In genomic region chr6:87724994-87725811, GRCh38 we compare ENCODE assay signal across 11 cellular contexts. TPM values are rescaled to one million over a fixed set of nuclear protein-coding genes. Genes with fewer than 3 reads are reported as not detected.
A peak's percentile ranks its signal among the peaks of the same experiment; 100 is the strongest.
DNase-seq lines count a peak whose midpoint lies in the region; ATAC-seq and TF ChIP-seq lines count a peak whose summit lies in the region.
"Had no signal": no experiment of that assay in that cellular context is flagged by ENCODE, and none has a peak within 500 bp of the region (broad histone marks: within the 10 kb centered on the region; RNA-seq: fewer than 3 reads in every experiment).

No MANE protein-coding gene starts in this region.

- H3K9ac ChIP-seq in IMR-90 (ENCODE audit: low read depth, low read length), result no peak overlapping the region
- H3K9ac ChIP-seq in skeletal muscle tissue (ENCODE audit: low read depth in 1 of 3, low read length in 3 of 3), result no peak overlapping the region

- peaks cover 18% of the 10 kb centered on the region for H3K4me1 ChIP-seq in IMR-90 (ENCODE audit: control insufficient read depth, insufficient read depth, low read length)
- H3K4me1 ChIP-seq in skeletal muscle tissue (ENCODE audit: control insufficient read depth in 3 of 3, insufficient read depth in 3 of 3, low read length in 3 of 3), result peaks cover 27 to 39% (median 38%) of the 10 kb centered on the region in 3 donors

- no peak overlapping the region for H3K14ac ChIP-seq in IMR-90 (replicated peaks; ENCODE audit: low read depth, low read length)

- peak overlapping the region; percentile 42; the same call in 1 of the 2 replicates for H4K5ac ChIP-seq in IMR-90 (ENCODE audit: low read depth, low read length)

- WGBS in IMR-90 (ENCODE audit: extremely low coverage in 2 of 2, insufficient read length in 1 of 2), 2 experiments, result no CpG with 5 or more reads among the region's 4 CpGs

- H3K18ac ChIP-seq in IMR-90 (ENCODE audit: low read depth, low read length), result no peak overlapping the region

- H4K20me1 ChIP-seq in IMR-90 (ENCODE audit: insufficient read depth, low read length), result no peaks in the 10 kb centered on the region

- in situ Hi-C loops in IMR-90 (cut with MboI; ENCODE audit: low sequenced_read_pairs), result no loop called here

- peak overlapping the region; percentile 53 for H2BK20ac ChIP-seq in IMR-90 (ENCODE audit: low read depth, low read length)

- H3K23ac ChIP-seq in IMR-90 (ENCODE audit: low read depth, low read length), result peak overlapping the region; percentile 1; the same call in 1 of the 2 replicates

- peak; percentile 64 for ATAC-seq in GM19025 (IDR thresholded peaks at IDR 0.05; ENCODE audit: low read depth, unreplicated experiment)
- ATAC-seq in HG02610 (IDR thresholded peaks at IDR 0.05; ENCODE audit: unreplicated experiment), result peak; percentile 79
- ATAC-seq in IMR-90 (ENCODE audit: low read depth), result no peak
- ATAC-seq: Panc1 had no signal

- H3K56ac ChIP-seq in IMR-90 (ENCODE audit: extremely low read depth, insufficient read depth, low read length), result no peak overlapping the region

- TF ChIP-seq POLR2A in IMR-90 (IDR thresholded peaks at IDR 0.05; ENCODE audit: low read depth, low read length), result no peak

- H3K4ac ChIP-seq in IMR-90 (ENCODE audit: low read depth, low read length), result peak overlapping the region; percentile 41

- no peak overlapping the region for H2BK5ac ChIP-seq in IMR-90 (ENCODE audit: low read depth, low read length, poor library complexity, severe bottlenecking)

- H3K27me3 ChIP-seq in IMR-90 (ENCODE audit: control insufficient read depth, insufficient read depth, low read length) (no peaks in the 10 kb centered on the region), skeletal muscle tissue (ENCODE audit: control insufficient read depth in 3 of 3, insufficient read depth in 3 of 3, low read length in 3 of 3) (no peaks in the 10 kb centered on the region)

- H3K4me2 ChIP-seq in IMR-90 (ENCODE audit: low read depth, low read length), result no peak overlapping the region

- no peak overlapping the region; a peak in 1 of 4 replicates for H4K8ac ChIP-seq in IMR-90 (ENCODE audit: low read depth in 2 of 2, low read length in 2 of 2)

- DNase-seq in IMR-90 (no peak), NCI-H226 (no peak), caudate nucleus (lab: John Stamatoyannopoulos, UW) (no peak), GDM1 (lab: John Stamatoyannopoulos, UW) (no peak)
- no peak for DNase-seq in activated effector memory CD4-positive, alpha-beta T cell treated with Interleukin-2 at 50 U/mL for 16 hours
- DNase-seq: stimulated activated CD4-positive, alpha-beta T cell treated with anti-CD3 and anti-CD28 coated beads, Interleukin-4, amount 100 ng/mL, for 1 hour had no signal

- H3K36me3 ChIP-seq in IMR-90 (ENCODE audit: control insufficient read depth, insufficient read depth, low read length) (no peaks in the 10 kb centered on the region), skeletal muscle tissue (ENCODE audit: control insufficient read depth in 3 of 3, insufficient read depth in 3 of 3, low read length in 3 of 3) (no peaks in the 10 kb centered on the region)

- H2AK5ac ChIP-seq in IMR-90 (ENCODE audit: low read depth, low read length), result peak overlapping the region; percentile 78; the same call in 1 of the 2 replicates

- H2AK9ac ChIP-seq in IMR-90 (replicated peaks; ENCODE audit: low read depth, low read length, poor library complexity), result no peak overlapping the region

- peak overlapping the region; percentile 58; the same call in 1 of the 2 replicates for H4K91ac ChIP-seq in IMR-90 (ENCODE audit: insufficient read depth, low read depth, low read length)

- dilution Hi-C loops in IMR-90 (cut with HindIII; ENCODE audit: low sequenced_read_pairs, unreplicated experiment), result no loop called here

- H2BK15ac ChIP-seq in IMR-90 (ENCODE audit: low read depth, low read length), result peak overlapping the region; percentile 44; the same call in 1 of the 3 replicates

- no TSS peak for BruUV-seq in IMR-90 (replicated peaks; lab: Mats Ljungman, UMichigan)

- no peak for TF ChIP-seq RAD21 in IMR-90 (IDR thresholded peaks at IDR 0.05; ENCODE audit: low read length)

- H3K9me1 ChIP-seq in IMR-90 (ENCODE audit: insufficient read depth, low read length), result peaks cover 8% of the 10 kb centered on the region; the same call in 1 of the 2 replicates

- peak overlapping the region; percentile 45; the same call in 1 of the 2 replicates for H2BK120ac ChIP-seq in IMR-90 (ENCODE audit: low read depth, low read length)

- H3K27ac ChIP-seq in IMR-90 (ENCODE audit: insufficient read depth, low read length) (no peak overlapping the region), skeletal muscle tissue (ENCODE audit: low read depth, low read length) (peak overlapping the region; percentile 33), caudate nucleus (ENCODE audit: low read depth, low read length) (no peak overlapping the region)

- no peak overlapping the region for H2AFZ ChIP-seq in IMR-90 (replicated peaks; ENCODE audit: low read length, poor library complexity)

- intact Hi-C loops in IMR-90 (cut with micrococcal nuclease), result no loop called here

- H3K9me3 ChIP-seq in IMR-90 (ENCODE audit: control insufficient read depth, insufficient read depth, low read length) (no peaks in the 10 kb centered on the region), skeletal muscle tissue (ENCODE audit: control insufficient read depth in 3 of 3, low read length in 3 of 3) (no peaks in the 10 kb centered on the region)

- H3K4me3 ChIP-seq in IMR-90 (ENCODE audit: insufficient read depth, low read depth, low read length) (no peak overlapping the region), skeletal muscle tissue (ENCODE audit: low read length in 3 of 3) (no peak overlapping the region)
- H3K4me3 ChIP-seq: lung had no signal

- CTCF ChIA-PET in IMR-90 (lab: Yijun Ruan, JAX), result no interaction called here

- POLR2A ChIA-PET in IMR-90 (lab: Charles Lee; ENCODE audit: unreplicated experiment), result no interaction called here

- no peak for TF ChIP-seq CTCF in IMR-90 (conservative IDR thresholded peaks at IDR 0.05; ENCODE audit: low read depth, low read length)

- H3K79me1 ChIP-seq in IMR-90 (ENCODE audit: low read depth in 1 of 2, low read length in 2 of 2), result peaks cover 0 to 3% of the 10 kb centered on the region in 2 experiments; a peak in 1 of 4 replicates

TF ChIP-seq in IMR-90, 13 proteins besides CTCF, POLR2A, EP300 and RAD21:
- TF ChIP-seq MXI1 (IDR thresholded peaks at IDR 0.05; ENCODE audit: borderline replicate concordance, low read depth, low read length), result no peak
- TF ChIP-seq SMC3 (IDR thresholded peaks at IDR 0.05; ENCODE audit: low read depth, low read length), result no peak
- TF ChIP-seq CEBPB (IDR thresholded peaks at IDR 0.05; ENCODE audit: low read depth, low read length), result no peak
- TF ChIP-seq RCOR1 (IDR thresholded peaks at IDR 0.05; ENCODE audit: insufficient replicate concordance, low read length), result no peak
- TF ChIP-seq FOS (IDR thresholded peaks at IDR 0.05; ENCODE audit: low read depth, low read length), result no peak
- TF ChIP-seq NFE2L2 (IDR thresholded peaks at IDR 0.05; ENCODE audit: low read depth, low read length), result no peak
- TF ChIP-seq, protein P1, sequence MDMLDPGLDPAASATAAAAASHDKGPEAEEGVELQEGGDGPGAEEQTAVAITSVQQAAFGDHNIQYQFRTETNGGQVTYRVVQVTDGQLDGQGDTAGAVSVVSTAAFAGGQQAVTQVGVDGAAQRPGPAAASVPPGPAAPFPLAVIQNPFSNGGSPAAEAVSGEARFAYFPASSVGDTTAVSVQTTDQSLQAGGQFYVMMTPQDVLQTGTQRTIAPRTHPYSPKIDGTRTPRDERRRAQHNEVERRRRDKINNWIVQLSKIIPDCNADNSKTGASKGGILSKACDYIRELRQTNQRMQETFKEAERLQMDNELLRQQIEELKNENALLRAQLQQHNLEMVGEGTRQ (IDR thresholded peaks at IDR 0.05; ENCODE audit: low read depth, low read length), result no peak
- no peak for TF ChIP-seq MAZ (IDR thresholded peaks at IDR 0.05; ENCODE audit: borderline replicate concordance, low read depth, low read length)
- TF ChIP-seq MAFK (IDR thresholded peaks at IDR 0.05; ENCODE audit: low read depth, low read length), result no peak
- TF ChIP-seq RFX5 (IDR thresholded peaks at IDR 0.05; ENCODE audit: low read depth, low read length), result no peak
- TF ChIP-seq BHLHE40 (IDR thresholded peaks at IDR 0.05; ENCODE audit: low read depth, low read length), result no peak
- no peak for TF ChIP-seq ELK1 (IDR thresholded peaks at IDR 0.05; ENCODE audit: borderline replicate concordance, low read depth, low read length)
- no peak for TF ChIP-seq CHD1 (IDR thresholded peaks at IDR 0.05; ENCODE audit: low read depth, low read length)

RNA-seq across cellular contexts. Expression of gene AKIRIN2, which starts 23.2 kb away (rescaled TPM):
- total RNA-seq in IMR-90 (2012; rRNA removed), result 7.9 and 10.8 TPM in 2 replicates
- 25.1 and 26.6 TPM in 2 replicates for polyA plus RNA-seq in IMR-90 (2012; rRNA removed)
- polyA plus RNA-seq in IMR-90 (2012; cell fraction: cytosol; rRNA removed), result 28.5 and 28.7 TPM in 2 replicates
- polyA plus RNA-seq in IMR-90 (2012; cell fraction: nucleus; rRNA removed; ENCODE audit: low replicate concordance), result 18.3 and 20.4 TPM in 2 replicates
- total RNA-seq in skeletal muscle tissue, result 23.5 TPM
